ENCODE assay signal across 8 cellular contexts in the genomic region with DNA sequence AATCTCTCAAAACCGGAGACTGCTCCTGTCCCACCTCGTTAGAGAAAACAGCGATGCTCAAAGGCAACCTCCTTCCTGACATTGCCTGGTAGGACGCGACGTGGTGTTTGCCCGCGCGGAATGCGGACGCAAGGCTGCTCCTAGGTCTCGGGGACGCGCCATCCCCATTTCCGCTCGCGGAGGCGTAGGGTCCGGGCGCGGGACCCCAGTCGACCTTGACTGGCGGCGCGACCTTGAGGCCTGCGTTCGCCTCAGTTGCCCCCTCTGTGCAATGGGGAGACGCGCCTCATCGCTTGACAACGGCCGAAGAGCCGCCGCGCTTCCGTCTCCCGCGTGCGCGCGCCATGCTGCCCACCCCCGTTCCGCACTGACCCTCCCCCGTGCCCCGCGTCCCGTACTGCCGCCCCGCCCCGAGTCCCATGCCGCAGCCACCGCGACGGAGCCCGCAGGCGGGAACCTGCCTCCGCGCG. TPM values are rescaled to one million over a fixed set of nuclear protein-coding genes. Genes with fewer than 3 reads are reported as not detected.
DNase-seq lines count a peak whose midpoint lies in the region; ATAC-seq, FAIRE-seq and TF ChIP-seq lines count a peak whose summit lies in the region.

No MANE protein-coding gene starts in this region.

- H3K9me3 ChIP-seq in IMR-90 (ENCODE audit: control insufficient read depth, insufficient read depth, low read length) (no peaks in the 10 kb centered on the region), endothelial cell of umbilical vein (replicated peaks; ENCODE audit: control insufficient read depth, insufficient read depth, low read length) (no peaks in the 10 kb centered on the region), muscle layer of colon (ENCODE audit: low read length) (no peaks in the 10 kb centered on the region)

- peak overlapping the region; percentile 100 for H2AK9ac ChIP-seq in IMR-90 (replicated peaks; ENCODE audit: low read depth, low read length, poor library complexity)

- H4K91ac ChIP-seq in IMR-90 (ENCODE audit: insufficient read depth, low read depth, low read length) = peak overlapping the region; percentile 79

- peak overlapping the region; percentile 90 for H2BK5ac ChIP-seq in IMR-90 (ENCODE audit: low read depth, low read length, poor library complexity, severe bottlenecking)

- POLR2A ChIA-PET in IMR-90 (lab: Charles Lee; ENCODE audit: unreplicated experiment) = no interaction called here
- POLR2A ChIA-PET in endothelial cell of umbilical vein (lab: Charles Lee) = no interaction called here

- peaks cover 45% of the 10 kb centered on the region for H3K79me2 ChIP-seq in endothelial cell of umbilical vein (ENCODE audit: control insufficient read depth, insufficient read depth, low read length)

- H3K4me3 ChIP-seq in IMR-90 (ENCODE audit: insufficient read depth, low read depth, low read length) = peak overlapping the region; percentile 83
- H3K4me3 ChIP-seq in endothelial cell of umbilical vein (replicated peaks in 1 of 3; ENCODE audit: insufficient read depth in 1 of 3, low read depth in 1 of 3, low read length in 3 of 3) = peak overlapping the region; percentile 4 to 91 (median 55)
- H3K4me3 ChIP-seq in muscle layer of colon (ENCODE audit: low read depth in 1 of 2, low read length in 2 of 2) = peak overlapping the region; percentile 59 to 85

- no peak overlapping the region for H2BK15ac ChIP-seq in IMR-90 (ENCODE audit: low read depth, low read length)

- H4K20me1 ChIP-seq in IMR-90 (ENCODE audit: insufficient read depth, low read length) (peaks cover 39% of the 10 kb centered on the region), endothelial cell of umbilical vein (replicated peaks; ENCODE audit: control insufficient read depth, extremely low read depth, insufficient read depth, low read length) (peaks cover 6% of the 10 kb centered on the region)

- H3K4me2 ChIP-seq in IMR-90 (ENCODE audit: low read depth, low read length) (peak overlapping the region; percentile 91), endothelial cell of umbilical vein (ENCODE audit: insufficient read depth, low read length) (peak overlapping the region; percentile 73)

- peak overlapping the region; percentile 73 for H4K5ac ChIP-seq in IMR-90 (ENCODE audit: low read depth, low read length)

- H3K9ac ChIP-seq in IMR-90 (ENCODE audit: low read depth, low read length) = peak overlapping the region; percentile 59
- H3K9ac ChIP-seq in endothelial cell of umbilical vein (replicated peaks; ENCODE audit: extremely low read depth, insufficient read depth, low read length) = peak overlapping the region; percentile 49
- H3K9ac ChIP-seq in muscle layer of colon (ENCODE audit: low read length) = peak overlapping the region; percentile 74

- H3K36me3 ChIP-seq in IMR-90 (ENCODE audit: control insufficient read depth, insufficient read depth, low read length) (peaks cover 16% of the 10 kb centered on the region), endothelial cell of umbilical vein (ENCODE audit: control insufficient read depth in 2 of 2, extremely low read depth in 1 of 2, insufficient read depth in 2 of 2, low read length in 2 of 2) (peaks cover 8 to 13% of the 10 kb centered on the region in 2 experiments), muscle layer of colon (ENCODE audit: insufficient read depth, low read length) (peaks cover 19% of the 10 kb centered on the region)

- H3K9me1 ChIP-seq in IMR-90 (ENCODE audit: insufficient read depth, low read length) (peaks cover 13% of the 10 kb centered on the region; the same call in 1 of the 2 replicates), endothelial cell of umbilical vein (replicated peaks; ENCODE audit: control insufficient read depth, extremely low read depth, insufficient read depth, low read length) (no peaks in the 10 kb centered on the region)

- TF ChIP-seq RAD21 in IMR-90 (IDR thresholded peaks at IDR 0.05; ENCODE audit: low read length) = no peak

- H3K23ac ChIP-seq in IMR-90 (ENCODE audit: low read depth, low read length) = peak overlapping the region; percentile 67

- H3K27me3 ChIP-seq in IMR-90 (ENCODE audit: control insufficient read depth, insufficient read depth, low read length) (no peaks in the 10 kb centered on the region), endothelial cell of umbilical vein (ENCODE audit: control insufficient read depth in 2 of 2, insufficient read depth in 2 of 2, low read length in 2 of 2) (no peaks in the 10 kb centered on the region), muscle layer of colon (ENCODE audit: control insufficient read depth in 1 of 2, insufficient read depth in 2 of 2, low read length in 2 of 2) (no peaks in the 10 kb centered on the region)

- peak overlapping the region; percentile 45 for H3K14ac ChIP-seq in IMR-90 (replicated peaks; ENCODE audit: low read depth, low read length)

- H2BK120ac ChIP-seq in IMR-90 (ENCODE audit: low read depth, low read length) = peak overlapping the region; percentile 72; the same call in 1 of the 2 replicates

- H2AK5ac ChIP-seq in IMR-90 (ENCODE audit: low read depth, low read length) = peak overlapping the region; percentile 18; the same call in 1 of the 2 replicates

- peak overlapping the region; percentile 69 to 78 for H4K8ac ChIP-seq in IMR-90 (ENCODE audit: low read depth in 2 of 2, low read length in 2 of 2)

- H3K27ac ChIP-seq in IMR-90 (ENCODE audit: insufficient read depth, low read length) = peak overlapping the region; percentile 90
- peak overlapping the region; percentile 34 for H3K27ac ChIP-seq in endothelial cell of umbilical vein (ENCODE audit: insufficient read depth, low read depth, low read length)
- H3K27ac ChIP-seq in muscle layer of colon (ENCODE audit: low read depth, low read length) = peak overlapping the region; percentile 99

- WGBS in IMR-90 (ENCODE audit: extremely low coverage in 2 of 2, insufficient read length in 1 of 2), 2 experiments = 2% methylated on average over 24 of the region's 59 CpGs; no CpG with 5 or more reads in 1 of the 2 experiments

- CTCF ChIA-PET in IMR-90 (lab: Yijun Ruan, JAX) = no interaction called here
- CTCF ChIA-PET in endothelial cell of umbilical vein (lab: Charles Lee) = no interaction called here

- peak overlapping the region; percentile 69 for H3K18ac ChIP-seq in IMR-90 (ENCODE audit: low read depth, low read length)

- H3K56ac ChIP-seq in IMR-90 (ENCODE audit: extremely low read depth, insufficient read depth, low read length) = peak overlapping the region; percentile 61

- peak overlapping the region; percentile 96 for H2AFZ ChIP-seq in IMR-90 (replicated peaks; ENCODE audit: low read length, poor library complexity)
- peak overlapping the region; percentile 55 for H2AFZ ChIP-seq in endothelial cell of umbilical vein (ENCODE audit: low read depth, low read length)

- TF ChIP-seq CTCF in IMR-90 (conservative IDR thresholded peaks at IDR 0.05; ENCODE audit: low read depth, low read length) (no peak), endothelial cell of umbilical vein (IDR thresholded peaks at IDR 0.05; ENCODE audit: extremely low read depth in 1 of 2, insufficient read depth in 1 of 2, low read depth in 1 of 2, low read length in 2 of 2) (no peak)

- in situ Hi-C loops in IMR-90 (cut with MboI; ENCODE audit: low sequenced_read_pairs) = no loop called here
- in situ Hi-C loops in SK-MEL-5 (cut with HindIII; ENCODE audit: low pct_unique_long_range_greater_than_20kb, low sequenced_read_pairs) = no loop called here

- TF ChIP-seq POLR2A in IMR-90 (IDR thresholded peaks at IDR 0.05; ENCODE audit: low read depth, low read length) = no peak
- TF ChIP-seq POLR2A in endothelial cell of umbilical vein (IDR thresholded peaks at IDR 0.05; ENCODE audit: low read depth, low read length) = no peak

- intact Hi-C loops in IMR-90 (cut with micrococcal nuclease) = loop anchor here (1.0 to 5.0 kb wide), 5 partner anchors 27 to 341 kb away; a partner anchor contains a TSS
- intact Hi-C loops in endothelial cell of umbilical vein (cut with micrococcal nuclease) = loop anchor here (1.0 to 2.0 kb wide), 6 partner anchors 48 to 214 kb away; a partner anchor contains a TSS

- H3K79me1 ChIP-seq in IMR-90 (ENCODE audit: low read depth in 1 of 2, low read length in 2 of 2) = peaks cover 10 to 35% of the 10 kb centered on the region in 2 experiments; a peak in 3 of 4 replicates

- DNase-seq in DMS53 (lab: John Stamatoyannopoulos, UW) (peak; percentile 92), IMR-90 (peak; percentile 36), SK-MEL-5 (ENCODE audit: low read depth, low spot score) (peak; percentile 78), endothelial cell of umbilical vein (ENCODE audit: low read depth, low spot score) (no peak), OCI-M2 (lab: John Stamatoyannopoulos, UW; ENCODE audit: unreplicated experiment) (no peak), amniotic stem cell (lab: John Stamatoyannopoulos, UW) (no peak)

- H2BK20ac ChIP-seq in IMR-90 (ENCODE audit: low read depth, low read length) = no peak overlapping the region

- peak overlapping the region; percentile 84 for H3K4ac ChIP-seq in IMR-90 (ENCODE audit: low read depth, low read length)

- BruUV-seq in IMR-90 (replicated peaks; lab: Mats Ljungman, UMichigan) = no TSS peak
- BruUV-seq in endothelial cell of umbilical vein (replicated peaks; lab: Mats Ljungman, UMichigan) = TSS peak; percentile 24

- ATAC-seq in GM21381 (IDR thresholded peaks at IDR 0.05; ENCODE audit: unreplicated experiment) (peak; percentile 31), IMR-90 (ENCODE audit: low read depth) (peak; percentile 13)

- H3K4me1 ChIP-seq in IMR-90 (ENCODE audit: control insufficient read depth, insufficient read depth, low read length) (peaks cover 5% of the 10 kb centered on the region), endothelial cell of umbilical vein (ENCODE audit: control insufficient read depth, extremely low read depth, insufficient read depth, low read length) (peaks cover 10% of the 10 kb centered on the region), muscle layer of colon (ENCODE audit: insufficient read depth, low read length) (peaks cover 23% of the 10 kb centered on the region)

- dilution Hi-C loops in IMR-90 (cut with HindIII; ENCODE audit: low sequenced_read_pairs, unreplicated experiment) = no loop called here
- dilution Hi-C loops in endothelial cell of umbilical vein (cut with MboI; ENCODE audit: extremely low pct_ligation_motif_present, low sequenced_read_pairs) = no loop called here

- FAIRE-seq in endothelial cell of umbilical vein (lab: Jason Lieb, UNC) = no peak

RNA-seq across cellular contexts. Expression of a gene that starts 0.4 kb away (rescaled TPM):
- 3,396 and 3,430 TPM in 2 replicates for total RNA-seq in IMR-90 (2012; rRNA removed)
- polyA plus RNA-seq in IMR-90 (2012; rRNA removed) = 4,788 and 4,883 TPM in 2 replicates
- polyA plus RNA-seq in IMR-90 (2012; cell fraction: cytosol; rRNA removed) = 3,102 and 3,821 TPM in 2 replicates
- 630 and 1,845 TPM in 2 replicates for polyA plus RNA-seq in IMR-90 (2012; cell fraction: nucleus; rRNA removed; ENCODE audit: low replicate concordance)
- total RNA-seq in SK-MEL-5 (2014; rRNA removed; shearing (Covaris generic)) = 8,852 and 9,543 TPM in 2 replicates
- 6,425 and 7,391 TPM in 2 replicates for polyA plus RNA-seq in SK-MEL-5 (2015; cell fraction: cytosol; rRNA removed)
- polyA plus RNA-seq in SK-MEL-5 (2015; cell fraction: nucleus; rRNA removed) = 1,266 and 1,287 TPM in 2 replicates
- total RNA-seq in endothelial cell of umbilical vein = 2,542 and 2,602 TPM in 2 replicates
- polyA plus RNA-seq in endothelial cell of umbilical vein = 4,328 and 5,159 TPM in 2 replicates
- polyA plus RNA-seq in endothelial cell of umbilical vein (2011; cell fraction: cytosol; rRNA removed) = 6,306 and 6,778 TPM in 2 replicates
- 2,365 and 2,568 TPM in 2 replicates for polyA plus RNA-seq in endothelial cell of umbilical vein (2011; cell fraction: nucleus; rRNA removed)
- polyA plus RNA-seq in endothelial cell of umbilical vein (2012) = 2,438 and 3,460 TPM in 2 replicates
- 1,934 and 2,592 TPM in 2 replicates for polyA minus RNA-seq in endothelial cell of umbilical vein
- polyA minus RNA-seq in endothelial cell of umbilical vein (2011; cell fraction: cytosol; rRNA and poly(A)+ RNA removed) = 785 TPM
- polyA minus RNA-seq in endothelial cell of umbilical vein (2011; cell fraction: nucleus; rRNA and poly(A)+ RNA removed) = 303 and 436 TPM in 2 replicates

RNA-seq across cellular contexts. Expression of a gene that starts 47.4 kb away (rescaled TPM):
- total RNA-seq in IMR-90 (2012; rRNA removed) = 2.8 and 3.0 TPM in 2 replicates
- 22.9 and 24.0 TPM in 2 replicates for polyA plus RNA-seq in IMR-90 (2012; rRNA removed)
- polyA plus RNA-seq in IMR-90 (2012; cell fraction: cytosol; rRNA removed) = 6.2 and 11.7 TPM in 2 replicates
- polyA plus RNA-seq in IMR-90 (2012; cell fraction: nucleus; rRNA removed; ENCODE audit: low replicate concordance) = 98.7 and 169 TPM in 2 replicates
- total RNA-seq in SK-MEL-5 (2014; rRNA removed; shearing (Covaris generic)) = 5.3 and 5.4 TPM in 2 replicates
- polyA plus RNA-seq in SK-MEL-5 (2015; cell fraction: cytosol; rRNA removed) = 39.6 and 54.4 TPM in 2 replicates
- 333 and 355 TPM in 2 replicates for polyA plus RNA-seq in SK-MEL-5 (2015; cell fraction: nucleus; rRNA removed)
- total RNA-seq in endothelial cell of umbilical vein = 87.5 and 88.6 TPM in 2 replicates
- 30.6 and 37.6 TPM in 2 replicates for polyA plus RNA-seq in endothelial cell of umbilical vein
- 11.5 and 13.4 TPM in 2 replicates for polyA plus RNA-seq in endothelial cell of umbilical vein (2011; cell fraction: cytosol; rRNA removed)
- 135 and 170 TPM in 2 replicates for polyA plus RNA-seq in endothelial cell of umbilical vein (2011; cell fraction: nucleus; rRNA removed)
- 40.0 and 70.2 TPM in 2 replicates for polyA plus RNA-seq in endothelial cell of umbilical vein (2012)
- polyA minus RNA-seq in endothelial cell of umbilical vein = 29.5 and 32.5 TPM in 2 replicates
- polyA minus RNA-seq in endothelial cell of umbilical vein (2011; cell fraction: cytosol; rRNA and poly(A)+ RNA removed) = 11.8 TPM
- 62.5 and 77.2 TPM in 2 replicates for polyA minus RNA-seq in endothelial cell of umbilical vein (2011; cell fraction: nucleus; rRNA and poly(A)+ RNA removed)

RNA-seq across cellular contexts. Expression of a gene that starts 51.8 kb away (rescaled TPM):
- total RNA-seq in IMR-90 (2012; rRNA removed) (162 and 230 TPM in 2 replicates), endothelial cell of umbilical vein (226 and 232 TPM in 2 replicates)
- polyA plus RNA-seq in IMR-90 (2012; rRNA removed) (135 and 156 TPM in 2 replicates), endothelial cell of umbilical vein (192 and 225 TPM in 2 replicates)
- 141 and 213 TPM in 2 replicates for polyA plus RNA-seq in IMR-90 (2012; cell fraction: cytosol; rRNA removed)
- polyA plus RNA-seq in IMR-90 (2012; cell fraction: nucleus; rRNA removed; ENCODE audit: low replicate concordance) = 57.3 and 81.6 TPM in 2 replicates
- 238 TPM in 2 replicates for total RNA-seq in SK-MEL-5 (2014; rRNA removed; shearing (Covaris generic))
- polyA plus RNA-seq in SK-MEL-5 (2015; cell fraction: cytosol; rRNA removed) = 201 and 207 TPM in 2 replicates
- polyA plus RNA-seq in SK-MEL-5 (2015; cell fraction: nucleus; rRNA removed) = 55.6 and 77.3 TPM in 2 replicates
- 270 and 309 TPM in 2 replicates for polyA plus RNA-seq in endothelial cell of umbilical vein (2011; cell fraction: cytosol; rRNA removed)
- polyA plus RNA-seq in endothelial cell of umbilical vein (2011; cell fraction: nucleus; rRNA removed) = 101 and 114 TPM in 2 replicates
- 151 and 242 TPM in 2 replicates for polyA plus RNA-seq in endothelial cell of umbilical vein (2012)
- polyA minus RNA-seq in endothelial cell of umbilical vein = 134 and 158 TPM in 2 replicates
- 101 TPM for polyA minus RNA-seq in endothelial cell of umbilical vein (2011; cell fraction: cytosol; rRNA and poly(A)+ RNA removed)
- polyA minus RNA-seq in endothelial cell of umbilical vein (2011; cell fraction: nucleus; rRNA and poly(A)+ RNA removed) = 26.6 and 40.5 TPM in 2 replicates

Comparison
In these comparisons a context has a peak if more than half of its experiments do, and no peak if none do; other contexts are left out.
1. DNase-seq: peak in DMS53 (single experiment), IMR-90 (single experiment) and SK-MEL-5 (single experiment); none in endothelial cell of umbilical vein (single experiment), OCI-M2 (single experiment) and amniotic stem cell (single experiment).
2. H3K27ac ChIP-seq: peak in every context shown above with its lines; median percentile 99 in muscle layer of colon; 90 in IMR-90; 34 in endothelial cell of umbilical vein.
3. RNA of a gene that starts 47.4 kb away (total RNA-seq): 87.5 to 88.6 TPM in endothelial cell of umbilical vein; 5.3 to 5.4 TPM in SK-MEL-5 and 2.8 to 3.0 TPM in IMR-90; every median in the first group is over 10 times any median in the second.
4. Peak in every context shown above with its lines, with median percentiles within 50 percentile points of each other: H3K4me3 ChIP-seq and H3K9ac ChIP-seq.